In genomic region chr2:197700960-197701359, GRCh38 we compare ENCODE assay signal across 37 cellular contexts. TPM values are rescaled to one million over a fixed set of nuclear protein-coding genes. Genes with fewer than 3 reads are reported as not detected.
DNase-seq lines count a peak whose midpoint lies in the region; ATAC-seq, FAIRE-seq and TF ChIP-seq lines count a peak whose summit lies in the region.
"Had no signal": no experiment of that assay in that cellular context is flagged by ENCODE, and none has a peak within 500 bp of the region (broad histone marks: within the 10 kb centered on the region; RNA-seq: fewer than 3 reads in every experiment).

No MANE protein-coding gene starts in this region.

- H3K36me3 Mint-ChIP-seq in T-helper 2 cell treated with Interferon-gamma antibody and Interleukin-4, amounts not matched to agents 5 μg/mL and 100 μg/mL, for 36 hours (ENCODE audit: low read depth), result no peaks in the 10 kb centered on the region
- no peaks in the 10 kb centered on the region for H3K36me3 Mint-ChIP-seq in stimulated activated naive B cell treated with anti-CD40 and anti-IgM and Interleukin-4, amounts not matched to agents 10 μg/mL and 1 μg/mL and 100 μg/mL, for 72 hours
- H3K36me3 Mint-ChIP-seq: T-cell had no signal

- H4K20me1 ChIP-seq in HepG2 (ENCODE audit: insufficient read depth, low read length), result peaks cover under 1% of the 10 kb centered on the region; the same call in 1 of the 2 replicates
- H4K20me1 ChIP-seq in H1 (replicated peaks in 1 of 2; ENCODE audit: control insufficient read depth in 1 of 2, insufficient read depth in 2 of 2, low read length in 2 of 2), result peaks cover 2 to 3% of the 10 kb centered on the region in 2 experiments

- H3K9ac ChIP-seq in HepG2 (ENCODE audit: insufficient read depth, low read depth, low read length) (no peak overlapping the region), H1 (replicated peaks in 1 of 4; ENCODE audit: extremely low read depth in 1 of 4, low read depth in 3 of 4, low read length in 3 of 4) (no peak overlapping the region)
- H3K9ac ChIP-seq: KMS-11 had no signal

- H3K9me3 ChIP-seq in HepG2 (ENCODE audit: low read length), result no peaks in the 10 kb centered on the region
- no peaks in the 10 kb centered on the region for H3K9me3 ChIP-seq in right lobe of liver
- peaks cover 0 to 5% of the 10 kb centered on the region in 2 experiments; a peak in 1 of 4 replicates for H3K9me3 ChIP-seq in H1 (ENCODE audit: insufficient read depth in 2 of 2, low read depth in 1 of 2, low read length in 1 of 2)
- H3K9me3 ChIP-seq: Caco-2, pancreas, SJSA1, transverse colon had no signal

- no peak overlapping the region for H2AK5ac ChIP-seq in H1 (ENCODE audit: low read depth, low read length)

- no peak overlapping the region for H3K23ac ChIP-seq in H1 (ENCODE audit: insufficient read length)

- H4K8ac ChIP-seq in H1 (ENCODE audit: extremely low read depth, insufficient read depth, low read length), result no peak overlapping the region

- H3K4me2 ChIP-seq in HepG2 (ENCODE audit: low read depth, low read length), result peak overlapping the region; percentile 31
- H3K4me2 ChIP-seq in H1 (ENCODE audit: insufficient read depth in 1 of 2, low read depth in 2 of 2, low read length in 2 of 2), result no peak overlapping the region
- H3K4me2 ChIP-seq: hepatocyte, KMS-11, smooth muscle cell had no signal

- peaks cover 7% of the 10 kb centered on the region for H3K27me3 Mint-ChIP-seq in T-helper 2 cell treated with Interferon-gamma antibody and Interleukin-4, amounts not matched to agents 5 μg/mL and 100 μg/mL, for 36 hours (ENCODE audit: low read depth)
- H3K27me3 Mint-ChIP-seq in stimulated activated naive B cell treated with anti-CD40 and anti-IgM and Interleukin-4, amounts not matched to agents 10 μg/mL and 1 μg/mL and 100 μg/mL, for 72 hours, result peaks cover 16 to 22% of the 10 kb centered on the region in 2 donors
- H3K27me3 Mint-ChIP-seq: activated CD8-positive, alpha-beta memory T cell treated with anti-CD3 and anti-CD28 coated beads, Interleukin-2, amount 10 ng/mL, durations not matched to agents 7 days and 5 days had no signal

- no peak overlapping the region for H2BK120ac ChIP-seq in H1 (replicated peaks; ENCODE audit: low read depth, low read length)

- no peak for FAIRE-seq in HepG2 (lab: Jason Lieb, UNC)
- no peak for FAIRE-seq in H1 (lab: Jason Lieb, UNC)
- FAIRE-seq: colon, pancreas had no signal

- no peaks in the 10 kb centered on the region; the same call in 1 of the 2 replicates for H3K79me1 ChIP-seq in H1 (ENCODE audit: low read depth, low read length)

- no peak overlapping the region for H2AFZ ChIP-seq in HepG2 (ENCODE audit: low read length)
- H2AFZ ChIP-seq in H1 (ENCODE audit: low read length), result no peak overlapping the region
- H2AFZ ChIP-seq: hepatocyte had no signal

- CTCF ChIA-PET in HepG2 (lab: Yijun Ruan, JAX; ENCODE audit: low intra/inter-chr PET ratio, low total read pairs) (no interaction called here), H1 (lab: Charles Lee; ENCODE audit: partially characterized antibody) (interaction anchor here (1.2 kb wide), 1 partner anchor 101 kb away, joined by 4 read pairs; no protein-coding TSS in a partner anchor)

- H3K79me2 ChIP-seq in HepG2 (ENCODE audit: insufficient read depth, low read length) (peaks cover 5% of the 10 kb centered on the region), H1 (ENCODE audit: control insufficient read depth in 1 of 2, insufficient read depth in 2 of 2, low read length in 2 of 2) (peaks cover 2 to 7% of the 10 kb centered on the region in 2 experiments; a peak in 3 of 4 replicates)

- no peak for TF ChIP-seq POLR2A in HepG2 (IDR thresholded peaks at IDR 0.05; ENCODE audit: insufficient read depth in 1 of 2, low read depth in 2 of 2, low read length in 2 of 2)
- TF ChIP-seq POLR2A in right lobe of liver (IDR thresholded peaks at IDR 0.05), result no peak
- no peak for TF ChIP-seq POLR2A in H1 (IDR thresholded peaks at IDR 0.05; ENCODE audit: control extremely low read depth in 1 of 2, low read depth in 2 of 2, low read length in 2 of 2)

- peaks cover 4% of the 10 kb centered on the region; the same call in 1 of the 2 replicates for H3K4me1 ChIP-seq in HepG2 (ENCODE audit: insufficient read depth, low read length)
- H3K4me1 ChIP-seq in right lobe of liver, result no peaks in the 10 kb centered on the region
- no peaks in the 10 kb centered on the region; a peak in 1 of 7 replicates for H3K4me1 ChIP-seq in H1 (replicated peaks in 1 of 4; ENCODE audit: control insufficient read depth in 3 of 4, insufficient read depth in 4 of 4, low read length in 3 of 4)
- H3K4me1 ChIP-seq: Caco-2 had no signal

- H3K18ac ChIP-seq in H1 (ENCODE audit: extremely low read depth, low read length), result no peak overlapping the region

- TF ChIP-seq RAD21 in HepG2 (CRISPR knock-in tag; IDR thresholded peaks at IDR 0.05), result no peak
- TF ChIP-seq RAD21 in H1 (IDR thresholded peaks at IDR 0.05 in 1 of 2, conservative IDR thresholded peaks at IDR 0.05 in 1 of 2; ENCODE audit: low read depth in 2 of 2, low read length in 2 of 2), result peak in 1 of 2 experiments; percentile 25; a peak in 1 of 4 replicates

- peaks cover 6% of the 10 kb centered on the region for H3K9me3 Mint-ChIP-seq in T-helper 2 cell treated with Interferon-gamma antibody and Interleukin-4, amounts not matched to agents 5 μg/mL and 100 μg/mL, for 36 hours
- H3K9me3 Mint-ChIP-seq in stimulated activated naive B cell treated with anti-CD40 and anti-IgM and Interleukin-4, amounts not matched to agents 10 μg/mL and 1 μg/mL and 100 μg/mL, for 72 hours, result no peaks in the 10 kb centered on the region
- H3K9me3 Mint-ChIP-seq: activated naive CD4-positive, alpha-beta T cell treated with anti-CD3 and anti-CD28 coated beads, Interleukin-2, amount 50 U/mL, for 24 hours; T-cell had no signal

- in situ Hi-C loops in HepG2 (cut with HindIII; ENCODE audit: extremely low pct_ligation_motif_present, low pct_unique_long_range_greater_than_20kb), result loop anchor here (10.0 kb wide), 1 partner anchor 186 kb away; the partner anchor contains the start of gene MOB4

- H2BK5ac ChIP-seq in H1 (ENCODE audit: low read depth, low read length), result no peak overlapping the region

- no peak overlapping the region for H4K91ac ChIP-seq in H1 (replicated peaks; ENCODE audit: insufficient read length, low read length)

- H3K14ac ChIP-seq in H1 (ENCODE audit: insufficient read length), result no peak overlapping the region

- POLR2A ChIA-PET in HepG2 (lab: Yijun Ruan, JAX) (no interaction called here), H1 (lab: Charles Lee; ENCODE audit: partially characterized antibody) (interaction anchor here (0.6 to 0.9 kb wide), 2 partner anchors 21 to 175 kb away, joined by 3 read pairs; no protein-coding TSS in a partner anchor)

- no peaks in the 10 kb centered on the region for H3K36me3 ChIP-seq in HepG2 (replicated peaks in 1 of 2; ENCODE audit: control insufficient read depth in 1 of 2, insufficient read depth in 2 of 2, low read length in 2 of 2)
- H3K36me3 ChIP-seq in right lobe of liver, result no peaks in the 10 kb centered on the region
- no peaks in the 10 kb centered on the region for H3K36me3 ChIP-seq in H1 (ENCODE audit: control insufficient read depth in 2 of 4, insufficient read depth in 4 of 4, low read length in 3 of 4)
- H3K36me3 ChIP-seq: pancreas, SJSA1, transverse colon had no signal

- H3K23me2 ChIP-seq in H1 (ENCODE audit: low read depth, low read length), result peaks cover 9% of the 10 kb centered on the region

- no TSS peak for BruUV-seq in HepG2 (replicated peaks; lab: Mats Ljungman, UMichigan)

- H3K27ac ChIP-seq in HepG2 (ENCODE audit: extremely low read length, insufficient read depth, low read length), result no peak overlapping the region
- H3K27ac ChIP-seq in right lobe of liver, result no peak overlapping the region
- H3K27ac ChIP-seq in H1 (ENCODE audit: low read depth, low read length), result no peak overlapping the region
- H3K27ac ChIP-seq: 22Rv1, epithelial cell of prostate, hepatocyte, HL-60, KMS-11, pancreas, RWPE1, SJSA1, transverse colon had no signal

- no peak overlapping the region for H2BK12ac ChIP-seq in H1 (ENCODE audit: low read depth, low read length)

- ATAC-seq in HepG2, result no peak
- ATAC-seq in right lobe of liver, result no peak
- ATAC-seq in stimulated activated naive B cell treated with anti-CD40 and anti-IgM and Interleukin-4, amounts not matched to agents 10 μg/mL and 1 μg/mL and 100 μg/mL, for 72 hours (replicated peaks), result no peak
- ATAC-seq: activated CD8-positive, alpha-beta memory T cell treated with anti-CD3 and anti-CD28 coated beads, Interleukin-2, amount 10 ng/mL, durations not matched to agents 7 days and 5 days; left cardiac atrium; pancreas; T-cell had no signal

- H2BK20ac ChIP-seq in H1 (ENCODE audit: low read length), result 0 out of 2 replicates have a peak overlapping the region, but pooled peaks have one; percentile 43

- intact Hi-C loops in HepG2 (cut with micrococcal nuclease; ENCODE audit: unreplicated experiment), result loop anchor here (10.0 kb wide), 1 partner anchor 306 kb away; no protein-coding TSS in a partner anchor
- intact Hi-C loops in right lobe of liver (cut with DNase I), result no loop called here

- no peak for TF ChIP-seq EP300 in HepG2 (IDR thresholded peaks at IDR 0.05; ENCODE audit: low read depth in 2 of 2, low read length in 2 of 2)
- TF ChIP-seq EP300 in HepG2 (CRISPR knock-in tag; IDR thresholded peaks at IDR 0.05; ENCODE audit: borderline replicate concordance), result no peak
- TF ChIP-seq EP300 in H1 (IDR thresholded peaks at IDR 0.05; ENCODE audit: borderline replicate concordance in 1 of 2, low read depth in 2 of 2, low read length in 2 of 2), result no peak

- H3K4ac ChIP-seq in H1 (replicated peaks; ENCODE audit: insufficient read length, low read depth, low read length), result no peak overlapping the region

- no peak overlapping the region for H3K4me3 ChIP-seq in HepG2 (replicated peaks in 1 of 3; ENCODE audit: insufficient read depth in 1 of 3, low read depth in 2 of 3, low read length in 3 of 3)
- H3K4me3 ChIP-seq in right lobe of liver, result no peak overlapping the region
- no peak overlapping the region for H3K4me3 ChIP-seq in H1 (ENCODE audit: extremely low read depth in 1 of 4, insufficient read depth in 2 of 4, low read depth in 3 of 4, low read length in 4 of 4)
- H3K4me3 ChIP-seq: hepatocyte, pancreas, SJSA1, smooth muscle cell, transverse colon had no signal

- peaks cover 16% of the 10 kb centered on the region for H3K4me1 Mint-ChIP-seq in T-helper 2 cell treated with Interferon-gamma antibody and Interleukin-4, amounts not matched to agents 5 μg/mL and 100 μg/mL, for 36 hours (ENCODE audit: low read depth)
- peaks cover 3 to 7% of the 10 kb centered on the region in 2 donors for H3K4me1 Mint-ChIP-seq in stimulated activated naive B cell treated with anti-CD40 and anti-IgM and Interleukin-4, amounts not matched to agents 10 μg/mL and 1 μg/mL and 100 μg/mL, for 72 hours

- H3K27me3 ChIP-seq in HepG2 (ENCODE audit: control insufficient read depth in 1 of 2, insufficient read depth in 2 of 2, low read length in 2 of 2), result no peaks in the 10 kb centered on the region; a peak in 1 of 5 replicates
- H3K27me3 ChIP-seq in right lobe of liver, result no peaks in the 10 kb centered on the region
- H3K27me3 ChIP-seq in H1 (replicated peaks in 1 of 4; ENCODE audit: control insufficient read depth in 3 of 4, extremely low read depth in 1 of 4, insufficient read depth in 3 of 4, low read length in 3 of 4), result no peaks in the 10 kb centered on the region; a peak in 1 of 7 replicates
- H3K27me3 ChIP-seq: hepatocyte, pancreas, SJSA1, transverse colon had no signal

- H3K27ac Mint-ChIP-seq in T-helper 2 cell treated with Interferon-gamma antibody and Interleukin-4, amounts not matched to agents 5 μg/mL and 100 μg/mL, for 36 hours, result no peak overlapping the region
- H3K27ac Mint-ChIP-seq in stimulated activated naive B cell treated with anti-CD40 and anti-IgM and Interleukin-4, amounts not matched to agents 10 μg/mL and 1 μg/mL and 100 μg/mL, for 72 hours, result peak overlapping the region; percentile 56
- H3K27ac Mint-ChIP-seq: activated CD8-positive, alpha-beta memory T cell treated with anti-CD3 and anti-CD28 coated beads, Interleukin-2, amount 10 ng/mL, durations not matched to agents 7 days and 5 days; activated naive CD4-positive, alpha-beta T cell treated with anti-CD3 and anti-CD28 coated beads, Interleukin-2, amount 50 U/mL, for 24 hours; activated T-helper 2 cell treated with anti-CD3 and anti-CD28 coated beads, Interferon-gamma antibody, Interleukin-2, Interleukin-4, amounts not matched to agents 10 μg/mL and 5 μg/mL and 100 μg/mL, durations not matched to agents 14 hours and 24 hours and 36 hours; nephron progenitor cell; T-cell had no signal

- H3K56ac ChIP-seq in H1 (replicated peaks; ENCODE audit: insufficient read length, low read depth, low read length), result no peak overlapping the region

- TF ChIP-seq CTCF in HepG2 (CRISPR knock-in tag; IDR thresholded peaks at IDR 0.05) (0 out of 2 replicates have a peak, but pooled peaks have one; percentile 3), right lobe of liver (IDR thresholded peaks at IDR 0.05) (no peak), H1 (IDR thresholded peaks at IDR 0.05; ENCODE audit: control extremely low read depth in 1 of 3, insufficient read depth in 1 of 3, low read depth in 1 of 3, low read length in 3 of 3) (peak in 1 of 3 experiments; percentile 2; a peak in 1 of 4 replicates)

- 34% methylated on average over 3 of the region's 3 CpGs for WGBS in HepG2 (ENCODE audit: low lambda C conversion rate)
- WGBS in right lobe of liver (ENCODE audit: insufficient coverage, low coverage, low lambda C conversion rate, missing lambda C conversion rate), result 70% methylated on average over 2 of the region's 3 CpGs
- WGBS in H1 (ENCODE audit: extremely low coverage in 1 of 2, insufficient coverage in 1 of 2, insufficient read length in 1 of 2, insufficient replicate concordance in 2 of 2, low coverage in 1 of 2, low lambda C conversion rate in 2 of 2, missing lambda C conversion rate in 1 of 2), 2 experiments, result 89% methylated on average over 3 of the region's 3 CpGs; no CpG with 5 or more reads in 1 of the 2 experiments

- DNase-seq in T-helper 2 cell treated with Interferon-gamma antibody and Interleukin-4, amounts not matched to agents 5 μg/mL and 100 μg/mL, for 36 hours (ENCODE audit: low spot score), result peak; percentile 16
- DNase-seq in T-helper 2 cell (no peak), HepG2 (ENCODE audit: low spot score) (no peak), right lobe of liver (no peak), H1 (ENCODE audit: low read depth in 1 of 2, low spot score in 2 of 2) (no peak), NCI-H2081 (lab: John Stamatoyannopoulos, UW) (no peak)
- no peak for DNase-seq in stimulated activated naive B cell treated with anti-CD40 and anti-IgM and Interleukin-4, amounts not matched to agents 10 μg/mL and 1 μg/mL and 100 μg/mL, for 72 hours
- no peak for DNase-seq in stimulated activated naive CD4-positive, alpha-beta T cell treated with Interleukin-2 at 50 U/mL for 16 hours (lab: John Stamatoyannopoulos, UW)
- DNase-seq: activated CD4-positive, CD25-positive, alpha-beta regulatory T cell treated with anti-CD3 and anti-CD28 coated beads, Interleukin-2, amount 50 U/mL, for 72 hours; activated CD8-positive, alpha-beta memory T cell treated with anti-CD3 and anti-CD28 coated beads, Interleukin-2, amount 10 ng/mL, durations not matched to agents 7 days and 5 days; anterior cingulate cortex; C1 segment of cervical spinal cord; Caco-2; DMS79; effector CD4-positive, alpha-beta T cell; GF-D8; left cardiac atrium; MM.1S; NCI-H1930; NCI-H510A treated with DMSO at 0.1 percent for 48 hours; nephron progenitor cell; pancreas; retina; stimulated activated CD4-positive, alpha-beta T cell treated with anti-CD3 and anti-CD28 coated beads, Interleukin-2, amount 100 ng/mL, for 24 hours; T-cell; transverse colon had no signal

- H4K5ac ChIP-seq in H1 (ENCODE audit: insufficient read length, low read depth, low read length), result no peak overlapping the region

- H2BK15ac ChIP-seq in H1 (ENCODE audit: low read length), result no peak overlapping the region

- H3K4me3 Mint-ChIP-seq in T-helper 2 cell treated with Interferon-gamma antibody and Interleukin-4, amounts not matched to agents 5 μg/mL and 100 μg/mL, for 36 hours, result no peak overlapping the region
- no peak overlapping the region for H3K4me3 Mint-ChIP-seq in stimulated activated naive B cell treated with anti-CD40 and anti-IgM and Interleukin-4, amounts not matched to agents 10 μg/mL and 1 μg/mL and 100 μg/mL, for 72 hours
- H3K4me3 Mint-ChIP-seq: activated CD8-positive, alpha-beta memory T cell treated with anti-CD3 and anti-CD28 coated beads, Interleukin-2, amount 10 ng/mL, durations not matched to agents 7 days and 5 days; activated naive CD4-positive, alpha-beta T cell treated with anti-CD3 and anti-CD28 coated beads, Interleukin-2, amount 50 U/mL, for 24 hours; nephron progenitor cell; T-cell had no signal

RNA-seq across cellular contexts. Expression of gene MARS2, which starts 4.2 kb away (rescaled TPM):
- total RNA-seq in HepG2 (2016; rRNA removed; fragmentation: Illumina TruSeq; extraction: Trizol) (16.2 and 19.5 TPM in 2 replicates), right lobe of liver (10 to 100 TPM in 2 of 6 experiments, 1 to 10 TPM in 4; 5.1 to 15.1 (median 6.6) TPM)
- total RNA-seq in HepG2 (2016; cell fraction: cytosol; rRNA removed; fragmentation: Illumina TruSeq; extraction: Trizol; ENCODE audit: low read depth), result 1.6 TPM in 2 replicates
- 16.1 and 18.2 TPM in 2 replicates for total RNA-seq in HepG2 (2016; cell fraction: insoluble cytoplasmic fraction; rRNA removed; fragmentation: Illumina TruSeq; extraction: Trizol)
- total RNA-seq in HepG2 (2016; cell fraction: membrane; rRNA removed; fragmentation: Illumina TruSeq; extraction: Trizol), result 5.7 and 6.3 TPM in 2 replicates
- 13.7 and 13.8 TPM in 2 replicates for total RNA-seq in HepG2 (2016; cell fraction: nucleus; rRNA removed; fragmentation: Illumina TruSeq; extraction: Trizol)
- polyA plus RNA-seq in HepG2 (2011; rRNA removed) (6.9 and 7.7 TPM in 2 replicates), H1 (2011; rRNA removed) (15.7 and 18.9 TPM in 2 replicates)
- 4.5 and 5.9 TPM in 2 replicates for polyA plus RNA-seq in HepG2 (2011; cell fraction: cytosol; rRNA removed)
- 9.2 and 10.2 TPM in 2 replicates for polyA plus RNA-seq in HepG2 (2011; cell fraction: nucleus; rRNA removed)
- 8.2 and 9.2 TPM in 2 replicates for polyA plus RNA-seq in HepG2 (2012)
- 0.59 and 0.63 TPM in 2 replicates for polyA plus RNA-seq in HepG2 (2016; cell fraction: cytosol; fragmentation: Illumina TruSeq; extraction: Trizol; ENCODE audit: low read depth)
- polyA plus RNA-seq in HepG2 (2016; cell fraction: insoluble cytoplasmic fraction; fragmentation: Illumina TruSeq; extraction: Trizol; ENCODE audit: low read depth), result 18.9 and 19.6 TPM in 2 replicates
- polyA plus RNA-seq in HepG2 (2016; cell fraction: membrane; fragmentation: Illumina TruSeq; extraction: Trizol; ENCODE audit: low read depth), result 3.1 and 3.7 TPM in 2 replicates
- 12.7 and 14.0 TPM in 2 replicates for polyA plus RNA-seq in HepG2 (2016; cell fraction: nucleus; fragmentation: Illumina TruSeq; extraction: Trizol; ENCODE audit: insufficient read depth, low read depth)
- 21.5 and 21.9 TPM in 2 replicates for polyA minus RNA-seq in HepG2 (2011; rRNA and poly(A)+ RNA removed; ENCODE audit: low replicate concordance)
- polyA minus RNA-seq in HepG2 (2011; cell fraction: cytosol; rRNA and poly(A)+ RNA removed), result 8.2 and 10.2 TPM in 2 replicates
- polyA minus RNA-seq in HepG2 (2011; cell fraction: nucleus; rRNA and poly(A)+ RNA removed), result 27.7 and 32.0 TPM in 2 replicates
- 26.8 and 27.2 TPM in 2 replicates for total RNA-seq in H1 (2021; fragmentation: NEBNext Ultra II Directional; extraction: Animal tissue kit (Norgen Biotek cat#: 25700))
- polyA plus RNA-seq in H1 (2011; cell fraction: cytosol; rRNA removed), result 14.5 TPM
- 29.7 TPM for polyA plus RNA-seq in H1 (2011; cell fraction: nucleus; rRNA removed)
- 15.5 to 21.2 TPM (median 17.2 TPM) in 4 replicates for polyA plus RNA-seq in H1 (2012, experiment 1 of 2)
- 15.7 TPM for polyA plus RNA-seq in H1 (2012, experiment 2 of 2)
- 15.6 TPM for polyA plus RNA-seq in H1 (2013, experiment 1 of 2)
- polyA plus RNA-seq in H1 (2013, experiment 2 of 2), result 13.8 TPM
- 37.6 and 40.7 TPM in 2 replicates for polyA minus RNA-seq in H1 (2011; rRNA and poly(A)+ RNA removed)
- polyA minus RNA-seq in H1 (2011; cell fraction: cytosol; rRNA and poly(A)+ RNA removed), result 18.6 TPM
- polyA minus RNA-seq in H1 (2011; cell fraction: nucleus; rRNA and poly(A)+ RNA removed), result 49.0 TPM
- polyA plus RNA-seq: smooth muscle cell had no signal

RNA-seq across cellular contexts. Expression of gene RFTN2, which starts 25.6 kb away (rescaled TPM):
- total RNA-seq in HepG2 (2016; rRNA removed; fragmentation: Illumina TruSeq; extraction: Trizol) (not detected in 2 replicates), right lobe of liver (1 to 10 TPM in 4 of 6 experiments, under 1 TPM in 2; 0.58 to 1.9 (median 1.0) TPM)
- not detected in 2 replicates for total RNA-seq in HepG2 (2016; cell fraction: cytosol; rRNA removed; fragmentation: Illumina TruSeq; extraction: Trizol; ENCODE audit: low read depth)
- total RNA-seq in HepG2 (2016; cell fraction: insoluble cytoplasmic fraction; rRNA removed; fragmentation: Illumina TruSeq; extraction: Trizol), result not detected in 2 replicates
- not detected in 2 replicates for total RNA-seq in HepG2 (2016; cell fraction: membrane; rRNA removed; fragmentation: Illumina TruSeq; extraction: Trizol)
- not detected in 2 replicates for total RNA-seq in HepG2 (2016; cell fraction: nucleus; rRNA removed; fragmentation: Illumina TruSeq; extraction: Trizol)
- polyA plus RNA-seq in HepG2 (2011; rRNA removed) (not detected in 2 replicates), H1 (2011; rRNA removed) (0.42 and 2.3 TPM in 2 replicates)
- polyA plus RNA-seq in HepG2 (2011; cell fraction: cytosol; rRNA removed), result not detected in 2 replicates
- not detected in 2 replicates for polyA plus RNA-seq in HepG2 (2011; cell fraction: nucleus; rRNA removed)
- polyA plus RNA-seq in HepG2 (2012), result 0.05 and 0.08 TPM in 2 replicates
- not detected in 2 replicates for polyA plus RNA-seq in HepG2 (2016; cell fraction: cytosol; fragmentation: Illumina TruSeq; extraction: Trizol; ENCODE audit: low read depth)
- polyA plus RNA-seq in HepG2 (2016; cell fraction: insoluble cytoplasmic fraction; fragmentation: Illumina TruSeq; extraction: Trizol; ENCODE audit: low read depth), result not detected in 2 replicates
- not detected in 2 replicates for polyA plus RNA-seq in HepG2 (2016; cell fraction: membrane; fragmentation: Illumina TruSeq; extraction: Trizol; ENCODE audit: low read depth)
- not detected in 2 replicates for polyA plus RNA-seq in HepG2 (2016; cell fraction: nucleus; fragmentation: Illumina TruSeq; extraction: Trizol; ENCODE audit: insufficient read depth, low read depth)
- not detected in 2 replicates for polyA minus RNA-seq in HepG2 (2011; rRNA and poly(A)+ RNA removed; ENCODE audit: low replicate concordance)
- polyA minus RNA-seq in HepG2 (2011; cell fraction: cytosol; rRNA and poly(A)+ RNA removed), result not detected in 2 replicates
- not detected in 2 replicates for polyA minus RNA-seq in HepG2 (2011; cell fraction: nucleus; rRNA and poly(A)+ RNA removed)
- total RNA-seq in H1 (2021; fragmentation: NEBNext Ultra II Directional; extraction: Animal tissue kit (Norgen Biotek cat#: 25700)), result 1.2 and 2.4 TPM in 2 replicates
- polyA plus RNA-seq in H1 (2011; cell fraction: cytosol; rRNA removed), result 1.2 TPM
- 0.58 TPM for polyA plus RNA-seq in H1 (2011; cell fraction: nucleus; rRNA removed)
- 1.2 to 3.8 TPM (median 1.7 TPM) in 4 replicates for polyA plus RNA-seq in H1 (2012, experiment 1 of 2)
- polyA plus RNA-seq in H1 (2012, experiment 2 of 2), result 0.12 TPM
- 1.5 TPM for polyA plus RNA-seq in H1 (2013, experiment 1 of 2)
- polyA plus RNA-seq in H1 (2013, experiment 2 of 2), result 1.5 TPM
- polyA minus RNA-seq in H1 (2011; rRNA and poly(A)+ RNA removed), result 3.0 and 4.4 TPM in 2 replicates
- 2.3 TPM for polyA minus RNA-seq in H1 (2011; cell fraction: cytosol; rRNA and poly(A)+ RNA removed)
- 3.0 TPM for polyA minus RNA-seq in H1 (2011; cell fraction: nucleus; rRNA and poly(A)+ RNA removed)
- total RNA-seq: activated CD8-positive, alpha-beta memory T cell treated with anti-CD3 and anti-CD28 coated beads, Interleukin-2, amount 10 ng/mL, durations not matched to agents 7 days and 5 days; activated T-helper 2 cell treated with anti-CD3 and anti-CD28 coated beads, Interferon-gamma antibody, Interleukin-2, Interleukin-4, amounts not matched to agents 10 μg/mL and 5 μg/mL and 100 μg/mL, durations not matched to agents 14 hours and 24 hours and 36 hours had no signal
